In genomic region chr17:72535346-72535745, GRCh38 we compare ENCODE assay signal across 22 cellular contexts.
"Had no signal": no experiment of that assay in that cellular context is flagged by ENCODE, and none has a peak within 500 bp of the region (broad histone marks: within the 10 kb centered on the region; RNA-seq: fewer than 3 reads in every experiment).

No MANE protein-coding gene starts in this region.

- H3K9me2 ChIP-seq: SK-N-SH had no signal

- ATAC-seq: K562, PC-3, T-cell had no signal

- H3K27me3 ChIP-seq: Peyer's patch, SJSA1 had no signal

- H3K36me3 Mint-ChIP-seq: IgD-negative memory B cell, T-cell had no signal

- H3K27ac Mint-ChIP-seq: IgD-negative memory B cell, T-cell had no signal

- H3K9me3 ChIP-seq: SK-N-SH had no signal

- H3K4me3 Mint-ChIP-seq: IgD-negative memory B cell, T-cell had no signal

- H3K4me2 ChIP-seq: KMS-11, SK-N-SH had no signal

- H3K4me3 ChIP-seq: K562, Peyer's patch, SJSA1 had no signal

- DNase-seq: MV-4-11, NCI-H1048, NCI-H1105, NCI-H1417, NCI-H1436 treated with DMSO at 0.1 percent for 48 hours, NCI-H1694, NCI-H187 treated with DMSO at 0.1 percent for 48 hours, NCI-H2029 treated with DMSO at 0.1 percent for 48 hours, NCI-H2227 treated with DMSO at 0.1 percent for 48 hours, NCI-H524, PC-3, Peyer's patch, Right ventricle myocardium superior, RPMI8226, SIG-M5, SK-N-SH, SW 1271, T-cell had no signal

- H3K9ac ChIP-seq: KMS-11, SK-N-SH had no signal

- H3K36me3 ChIP-seq: Peyer's patch, SJSA1 had no signal

- H3K27ac ChIP-seq: KMS-11, Peyer's patch, SJSA1 had no signal
